Comparison of ENCODE assay signal across 24 cellular contexts in the genomic region with DNA sequence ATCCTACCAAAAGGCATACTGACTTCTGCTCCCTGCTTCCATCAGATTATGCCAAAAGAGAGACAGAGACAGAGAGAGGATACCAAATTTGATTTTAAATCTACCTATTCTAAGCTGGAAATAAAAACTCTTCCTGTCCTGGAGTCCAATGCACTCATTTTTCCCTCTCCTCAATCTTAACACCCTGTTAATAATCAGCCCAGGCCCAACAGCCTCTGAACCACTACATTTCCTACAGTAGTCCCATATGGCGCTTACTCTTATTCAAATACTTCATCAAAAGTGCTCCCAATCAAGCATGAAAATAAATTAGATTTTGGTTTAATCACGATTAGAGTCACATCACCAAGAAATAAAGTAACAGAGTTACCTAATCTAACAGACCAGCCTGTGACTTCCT.
"Had no signal": no experiment of that assay in that cellular context is flagged by ENCODE, and none has a peak within 500 bp of the region (broad histone marks: within the 10 kb centered on the region; RNA-seq: fewer than 3 reads in every experiment).

No MANE protein-coding gene starts in this region.

- H3K9me3 ChIP-seq: gastrocnemius medialis, pancreas, suprapubic skin, tibial nerve had no signal

- H3K36me3 ChIP-seq: gastrocnemius medialis, pancreas, suprapubic skin, tibial nerve had no signal

- H3K27ac Mint-ChIP-seq: activated CD4-positive, alpha-beta memory T cell treated with anti-CD3 and anti-CD28 coated beads, Interleukin-2, amount 10 ng/mL, durations not matched to agents 7 days and 5 days; activated CD4-positive, alpha-beta T cell treated with anti-CD3 and anti-CD28 coated beads, Interleukin-2, amount 10 ng/mL, durations not matched to agents 24 days and 14 days; activated naive CD4-positive, alpha-beta T cell treated with anti-CD3 and anti-CD28 coated beads, Interleukin-2, amount 10 ng/mL, durations not matched to agents 7 days and 5 days; dendritic cell treated with granulocyte-macrophage colony-stimulating factor and Interleukin-4, amounts not matched to agents 40 ng/mL and 50 ng/mL, for 4 days; natural killer cell treated with Interleukin-12 subunit alpha and Interleukin-12 subunit beta and Interleukin-15 and Interleukin-18, amount 100 ng/mL, for 72 hours; stimulated activated effector memory CD8-positive, alpha-beta T cell treated with anti-CD3 and anti-CD28 coated beads, Interleukin-12 subunit alpha, Interleukin-12 subunit beta, amount 100 ng/mL, for 72 hours; stimulated activated naive CD8-positive, alpha-beta T cell treated with anti-CD3 and anti-CD28 coated beads, Interleukin-15, amount 100 ng/mL, for 72 hours; T-helper 17 cell had no signal

- H3K27ac ChIP-seq: gastrocnemius medialis, pancreas, suprapubic skin, tibial nerve had no signal

- FAIRE-seq: islet of Langerhans, pancreas, small intestine, urothelium cell line had no signal

- H3K4me3 Mint-ChIP-seq: activated CD4-positive, alpha-beta memory T cell treated with anti-CD3 and anti-CD28 coated beads, Interleukin-2, amount 10 ng/mL, durations not matched to agents 7 days and 5 days; activated CD4-positive, alpha-beta T cell treated with anti-CD3 and anti-CD28 coated beads, Interleukin-2, amount 10 ng/mL, durations not matched to agents 24 days and 14 days; activated naive CD4-positive, alpha-beta T cell treated with anti-CD3 and anti-CD28 coated beads, Interleukin-2, amount 10 ng/mL, durations not matched to agents 7 days and 5 days; dendritic cell treated with granulocyte-macrophage colony-stimulating factor and Interleukin-4, amounts not matched to agents 40 ng/mL and 50 ng/mL, for 4 days; natural killer cell treated with Interleukin-12 subunit alpha and Interleukin-12 subunit beta and Interleukin-15 and Interleukin-18, amount 100 ng/mL, for 72 hours; stimulated activated effector memory CD8-positive, alpha-beta T cell treated with anti-CD3 and anti-CD28 coated beads, Interleukin-12 subunit alpha, Interleukin-12 subunit beta, amount 100 ng/mL, for 72 hours; stimulated activated naive CD8-positive, alpha-beta T cell treated with anti-CD3 and anti-CD28 coated beads, Interleukin-15, amount 100 ng/mL, for 72 hours; T-helper 17 cell had no signal

- ATAC-seq: activated CD4-positive, CD25-positive, alpha-beta regulatory T cell treated with anti-CD3 and anti-CD28 coated beads, Interleukin-2, amount 50 U/mL, for 24 hours; esophagus mucosa; gastrocnemius medialis; natural killer cell treated with Interleukin-12 subunit alpha and Interleukin-12 subunit beta and Interleukin-15 and Interleukin-18, amount 100 ng/mL, for 72 hours; stimulated activated effector memory CD8-positive, alpha-beta T cell treated with anti-CD3 and anti-CD28 coated beads, Interleukin-12 subunit alpha, Interleukin-12 subunit beta, amount 100 ng/mL, for 72 hours; stimulated activated naive CD8-positive, alpha-beta T cell treated with anti-CD3 and anti-CD28 coated beads, Interleukin-15, amount 100 ng/mL, for 72 hours; T-helper 17 cell had no signal

- H3K4me1 Mint-ChIP-seq: activated naive CD4-positive, alpha-beta T cell treated with anti-CD3 and anti-CD28 coated beads, Interleukin-2, amount 10 ng/mL, durations not matched to agents 7 days and 5 days had no signal

- H3K4me3 ChIP-seq: gastrocnemius medialis, pancreas, suprapubic skin, tibial nerve had no signal

- H3K27me3 ChIP-seq: gastrocnemius medialis, pancreas, suprapubic skin, tibial nerve had no signal

- H3K4me1 ChIP-seq: pancreas had no signal

- H3K27me3 Mint-ChIP-seq: stimulated activated naive CD8-positive, alpha-beta T cell treated with anti-CD3 and anti-CD28 coated beads, Interleukin-15, amount 100 ng/mL, for 72 hours; T-helper 17 cell had no signal

- H3K9me3 Mint-ChIP-seq: activated CD4-positive, alpha-beta memory T cell treated with anti-CD3 and anti-CD28 coated beads, Interleukin-2, amount 10 ng/mL, durations not matched to agents 7 days and 5 days; activated CD4-positive, alpha-beta T cell treated with anti-CD3 and anti-CD28 coated beads, Interleukin-2, amount 10 ng/mL, durations not matched to agents 24 days and 14 days; activated naive CD4-positive, alpha-beta T cell treated with anti-CD3 and anti-CD28 coated beads, Interleukin-2, amount 10 ng/mL, durations not matched to agents 7 days and 5 days; dendritic cell treated with granulocyte-macrophage colony-stimulating factor and Interleukin-4, amounts not matched to agents 40 ng/mL and 50 ng/mL, for 4 days; natural killer cell treated with Interleukin-12 subunit alpha and Interleukin-12 subunit beta and Interleukin-15 and Interleukin-18, amount 100 ng/mL, for 72 hours; stimulated activated effector memory CD8-positive, alpha-beta T cell treated with anti-CD3 and anti-CD28 coated beads, Interleukin-12 subunit alpha, Interleukin-12 subunit beta, amount 100 ng/mL, for 72 hours; stimulated activated naive CD8-positive, alpha-beta T cell treated with anti-CD3 and anti-CD28 coated beads, Interleukin-15, amount 100 ng/mL, for 72 hours had no signal

- H3K36me3 Mint-ChIP-seq: activated naive CD4-positive, alpha-beta T cell treated with anti-CD3 and anti-CD28 coated beads, Interleukin-2, amount 10 ng/mL, durations not matched to agents 7 days and 5 days; natural killer cell treated with Interleukin-12 subunit alpha and Interleukin-12 subunit beta and Interleukin-15 and Interleukin-18, amount 100 ng/mL, for 72 hours; stimulated activated effector memory CD8-positive, alpha-beta T cell treated with anti-CD3 and anti-CD28 coated beads, Interleukin-12 subunit alpha, Interleukin-12 subunit beta, amount 100 ng/mL, for 72 hours had no signal

- DNase-seq: activated CD4-positive, alpha-beta memory T cell treated with anti-CD3 and anti-CD28 coated beads, Interleukin-2, amount 10 ng/mL, durations not matched to agents 7 days and 5 days; activated CD4-positive, alpha-beta T cell treated with anti-CD3 and anti-CD28 coated beads, Interleukin-2, amount 10 ng/mL, durations not matched to agents 24 days and 14 days; activated effector memory CD4-positive, alpha-beta T cell treated with anti-CD3 and anti-CD28 coated beads, Interleukin-2, amount 50 U/mL, for 16 hours; activated naive CD4-positive, alpha-beta T cell treated with anti-CD3 and anti-CD28 coated beads, Interleukin-2, amount 10 ng/mL, durations not matched to agents 7 days and 5 days; activated T-cell treated with anti-CD3 and anti-CD28 coated beads for 4 hours; effector CD8-positive, alpha-beta T cell; gastrocnemius medialis; head of caudate nucleus; left cardiac atrium; pancreas; small intestine; stimulated activated CD4-positive, alpha-beta T cell treated with anti-CD3 and anti-CD28 coated beads, Interleukin-2, amount 100 ng/mL, for 24 hours; stimulated activated naive CD8-positive, alpha-beta T cell treated with anti-CD3 and anti-CD28 coated beads, Interleukin-15, amount 100 ng/mL, for 72 hours; SW 1271; T-helper 17 cell had no signal
